Comparison of ENCODE assay signal across 8 cellular contexts in the genomic region with DNA sequence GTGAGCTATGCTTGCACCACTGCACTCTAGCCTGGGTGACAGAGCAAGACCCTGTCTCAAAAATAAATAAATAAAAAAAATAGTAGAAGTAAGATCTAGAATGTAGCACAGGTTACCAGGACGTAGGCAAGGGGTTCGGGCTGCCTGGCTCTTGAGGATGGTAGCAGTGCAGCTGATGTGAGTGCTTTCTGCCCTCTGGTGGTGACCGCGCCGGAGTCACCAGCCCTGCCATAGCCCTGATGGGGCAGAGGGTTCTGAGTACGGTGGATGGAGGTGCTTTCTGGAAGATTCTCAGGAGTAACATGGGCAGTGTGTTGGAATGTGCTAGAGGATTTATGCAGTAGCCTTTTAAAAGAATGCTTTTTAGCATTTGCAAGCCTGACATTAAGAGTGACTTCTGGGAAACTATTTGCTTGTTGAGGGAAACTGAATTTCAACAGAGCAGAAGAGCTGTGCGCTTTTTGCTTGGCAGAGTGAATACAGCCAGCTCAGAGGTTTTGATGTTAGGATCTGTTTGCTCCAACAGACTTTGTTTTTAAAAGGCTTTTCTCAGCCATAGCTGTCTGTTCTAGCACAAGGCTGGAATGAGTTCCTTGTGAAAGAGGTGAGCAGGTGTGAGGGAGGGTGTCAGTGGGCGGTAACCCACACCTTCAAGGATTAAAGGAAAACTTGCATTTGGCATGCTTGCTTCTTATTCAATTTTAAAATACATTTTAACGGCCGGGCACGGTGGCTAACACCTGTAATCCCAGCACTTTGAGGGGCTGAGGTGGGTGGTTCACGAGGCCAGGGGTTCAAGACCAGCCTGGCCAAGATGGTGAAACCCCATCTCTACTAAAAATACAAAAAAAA.
DNase-seq lines count a peak whose midpoint lies in the region; ATAC-seq and TF ChIP-seq lines count a peak whose summit lies in the region.

No MANE protein-coding gene starts in this region.

- no peak overlapping the region for H2AFZ ChIP-seq in mesenchymal stem cell (ENCODE audit: low read depth, low read length)

- peak overlapping the region; percentile 3 for H3K9ac ChIP-seq in mesenchymal stem cell (ENCODE audit: low read length)

- H3K27me3 ChIP-seq in dorsolateral prefrontal cortex (no peaks in the 10 kb centered on the region), mesenchymal stem cell (ENCODE audit: control insufficient read depth in 1 of 2, insufficient read depth in 1 of 2, low read length in 2 of 2) (no peaks in the 10 kb centered on the region)

- no peak overlapping the region for H3K4me2 ChIP-seq in mesenchymal stem cell (ENCODE audit: low read length, poor library complexity, severe bottlenecking)

- no peak overlapping the region for H2AK5ac ChIP-seq in mesenchymal stem cell (ENCODE audit: low read length, severe bottlenecking)

- ATAC-seq in Right ventricle myocardium inferior: peak; percentile 66

- H3K4me3 Mint-ChIP-seq in activated CD4-positive, alpha-beta memory T cell treated with anti-CD3 and anti-CD28 coated beads for 36 hours: no peak overlapping the region

- no peak overlapping the region for H3K14ac ChIP-seq in mesenchymal stem cell (ENCODE audit: low read length in 2 of 2)

- CTCF ChIA-PET in activated CD4-positive, alpha-beta memory T cell treated with anti-CD3 and anti-CD28 coated beads for 36 hours (lab: Charles Lee): interaction anchor here (0.5 to 6.5 kb wide), 28 partner anchors 9 to 407 kb away, joined by 3 to 50 read pairs (median 4); a partner anchor contains a TSS

- H3K9me3 Mint-ChIP-seq in activated CD4-positive, alpha-beta memory T cell treated with anti-CD3 and anti-CD28 coated beads for 36 hours: no peaks in the 10 kb centered on the region

- no peak overlapping the region for H2BK15ac ChIP-seq in mesenchymal stem cell (ENCODE audit: low read depth, poor library complexity, severe bottlenecking)

- POLR2A ChIA-PET in activated CD4-positive, alpha-beta memory T cell treated with anti-CD3 and anti-CD28 coated beads for 36 hours (lab: Charles Lee): interaction anchor here (0.6 to 1.6 kb wide), 5 partner anchors 61 to 124 kb away, joined by 3 to 4 read pairs (median 3); no protein-coding TSS in a partner anchor

- H3K27ac Mint-ChIP-seq in activated CD4-positive, alpha-beta memory T cell treated with anti-CD3 and anti-CD28 coated beads for 36 hours: peak overlapping the region; percentile 38

- peaks cover 47% of the 10 kb centered on the region for H3K4me1 Mint-ChIP-seq in activated CD4-positive, alpha-beta memory T cell treated with anti-CD3 and anti-CD28 coated beads for 36 hours (ENCODE audit: low read depth)

- intact Hi-C loops in Right ventricle myocardium inferior (cut with DNase I) (loop anchor here (2.0 to 5.0 kb wide), 4 partner anchors 51 to 179 kb away; a partner anchor contains a TSS), cardiac septum (cut with DNase I) (loop anchor here (1.0 to 10.0 kb wide), 6 partner anchors 65 to 385 kb away; a partner anchor contains a TSS), dorsolateral prefrontal cortex (cut with DNase I) (loop anchor here (2.0 to 10.0 kb wide), 5 partner anchors 64 to 387 kb away; a partner anchor contains a TSS)
- intact Hi-C loops in activated CD4-positive, alpha-beta memory T cell treated with anti-CD3 and anti-CD28 coated beads for 36 hours (cut with micrococcal nuclease): no loop called here

- no peaks in the 10 kb centered on the region for H3K9me3 ChIP-seq in mesenchymal stem cell (ENCODE audit: control insufficient read depth, low read length)

- DNase-seq in Right ventricle myocardium inferior (ENCODE audit: missing footprints) (peak; percentile 88), cardiac septum (ENCODE audit: low spot score) (no peak), NCI-H2196 treated with DMSO at 0.1 percent for 48 hours (lab: John Stamatoyannopoulos, UW; ENCODE audit: unreplicated experiment) (peak; percentile 33), dorsolateral prefrontal cortex (peak in 9 of 10 donors; percentile 54 to 79 (median 75)), mesenchymal stem cell (peak; percentile 72), HK-2 (ENCODE audit: unreplicated experiment) (no peak)
- peak; percentile 78 for DNase-seq in activated CD4-positive, alpha-beta memory T cell treated with anti-CD3 and anti-CD28 coated beads for 36 hours
- DNase-seq in stimulated activated CD8-positive, alpha-beta memory T cell treated with anti-CD3 and anti-CD28 coated beads, Interleukin-4, amount 100 ng/mL, for 24 hours (ENCODE audit: low read depth): peak; percentile 53

- H3K36me3 ChIP-seq in mesenchymal stem cell (ENCODE audit: control insufficient read depth in 1 of 2, insufficient read depth in 2 of 2, low read depth in 1 of 2, low read length in 2 of 2): peaks cover 66 to 68% of the 10 kb centered on the region in 2 experiments

- H4K91ac ChIP-seq in mesenchymal stem cell (ENCODE audit: low read length): no peak overlapping the region

- no peak overlapping the region for H3K4ac ChIP-seq in mesenchymal stem cell (ENCODE audit: low read depth in 1 of 2, low read length in 2 of 2)

- no peak overlapping the region for H2BK120ac ChIP-seq in mesenchymal stem cell (ENCODE audit: low read depth, low read length)

- no peak overlapping the region for H3K4me3 ChIP-seq in dorsolateral prefrontal cortex
- no peak overlapping the region for H3K4me3 ChIP-seq in mesenchymal stem cell (ENCODE audit: insufficient read depth in 1 of 2, low read depth in 1 of 2, low read length in 2 of 2)

- H2BK12ac ChIP-seq in mesenchymal stem cell (ENCODE audit: low read length in 2 of 2): no peak overlapping the region

- H3K27ac ChIP-seq in dorsolateral prefrontal cortex: peak overlapping the region in 30 of 59 donors; percentile 15 to 79 (median 41)
- H3K27ac ChIP-seq in mesenchymal stem cell (ENCODE audit: low read length, poor library complexity, severe bottlenecking): no peak overlapping the region

- H3K4me1 ChIP-seq in mesenchymal stem cell (ENCODE audit: control insufficient read depth, insufficient read depth, low read depth, low read length): peaks cover 23% of the 10 kb centered on the region

- H3K23ac ChIP-seq in mesenchymal stem cell (ENCODE audit: low read length in 2 of 2): no peak overlapping the region

- H3K18ac ChIP-seq in mesenchymal stem cell (ENCODE audit: low read depth in 1 of 2, low read length in 2 of 2): no peak overlapping the region

- no peaks in the 10 kb centered on the region for H3K27me3 Mint-ChIP-seq in activated CD4-positive, alpha-beta memory T cell treated with anti-CD3 and anti-CD28 coated beads for 36 hours

- peak; percentile 44 to 86 (median 74) for TF ChIP-seq CTCF in dorsolateral prefrontal cortex (IDR thresholded peaks at IDR 0.05 in 54 of 56, conservative IDR thresholded peaks at IDR 0.05 in 2 of 56; ENCODE audit: low read depth in 1 of 56, partially characterized antibody in 56 of 56)

- H2BK5ac ChIP-seq in mesenchymal stem cell (ENCODE audit: low read depth, low read length, poor library complexity, severe bottlenecking): no peak overlapping the region

- H3K79me1 ChIP-seq in mesenchymal stem cell (replicated peaks; ENCODE audit: low read length, poor library complexity, severe bottlenecking): peaks cover 37% of the 10 kb centered on the region

- peaks cover 72% of the 10 kb centered on the region for H3K36me3 Mint-ChIP-seq in activated CD4-positive, alpha-beta memory T cell treated with anti-CD3 and anti-CD28 coated beads for 36 hours

- WGBS in mesenchymal stem cell: 72% methylated on average over 12 of the region's 12 CpGs

- H4K8ac ChIP-seq in mesenchymal stem cell (ENCODE audit: low read length): no peak overlapping the region

Comparison
In these comparisons a context has a peak if more than half of its experiments do, and no peak if none do; other contexts are left out.
1. DNase-seq: peak in Right ventricle myocardium inferior (single experiment), NCI-H2196 treated with DMSO at 0.1 percent for 48 hours (single experiment), activated CD4-positive, alpha-beta memory T cell treated with anti-CD3 and anti-CD28 coated beads for 36 hours (single experiment), dorsolateral prefrontal cortex (9 of 10), mesenchymal stem cell (single experiment) and stimulated activated CD8-positive, alpha-beta memory T cell treated with anti-CD3 and anti-CD28 coated beads, Interleukin-4, amount 100 ng/mL, for 24 hours (single experiment); none in cardiac septum (single experiment) and HK-2 (single experiment).